11 cellular contexts compared by ENCODE assay signal in the genomic region with DNA sequence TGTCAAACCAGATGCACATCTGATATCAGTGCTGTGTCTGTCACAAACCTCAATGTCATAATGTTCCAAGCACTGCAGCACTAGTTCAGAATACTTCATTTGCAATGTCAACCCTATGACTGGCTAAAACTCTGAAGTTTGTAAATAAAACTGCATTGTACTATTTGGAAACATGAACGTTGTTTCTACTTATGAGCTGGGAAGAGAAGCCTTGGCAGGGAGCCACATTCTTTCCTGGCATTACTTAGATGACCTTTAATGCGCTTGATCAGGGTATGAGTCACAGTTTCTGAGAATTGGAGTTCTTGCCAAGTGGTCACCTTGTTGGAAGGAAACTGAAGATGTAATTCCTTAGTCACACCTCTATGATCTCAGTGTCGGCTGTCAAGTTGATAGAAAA.
DNase-seq lines count a peak whose midpoint lies in the region; TF ChIP-seq lines count a peak whose summit lies in the region.
"Had no signal": no experiment of that assay in that cellular context is flagged by ENCODE, and none has a peak within 500 bp of the region (broad histone marks: within the 10 kb centered on the region; RNA-seq: fewer than 3 reads in every experiment).

No MANE protein-coding gene starts in this region.

- no peak for TF ChIP-seq EP300 in stomach (IDR thresholded peaks at IDR 0.05)

- H3K27ac ChIP-seq in stomach = no peak overlapping the region

- no peaks in the 10 kb centered on the region for H3K36me3 Mint-ChIP-seq in CD14-positive monocyte

- no peaks in the 10 kb centered on the region for H3K36me3 ChIP-seq in stomach

- H3K4me3 ChIP-seq in fibroblast of the aortic adventitia (ENCODE audit: low read depth, low read length) = no peak overlapping the region
- H3K4me3 ChIP-seq in stomach = no peak overlapping the region

- no peaks in the 10 kb centered on the region for H3K27me3 Mint-ChIP-seq in CD14-positive monocyte (ENCODE audit: low read depth in 3 of 3)

- no peak overlapping the region for H3K4me3 Mint-ChIP-seq in CD14-positive monocyte
- H3K4me3 Mint-ChIP-seq: nephron progenitor cell had no signal

- H3K27ac Mint-ChIP-seq in CD14-positive monocyte = no peak overlapping the region
- H3K27ac Mint-ChIP-seq: nephron progenitor cell had no signal

- H3K4me1 Mint-ChIP-seq in CD14-positive monocyte = no peaks in the 10 kb centered on the region
- H3K4me1 Mint-ChIP-seq: nephron progenitor cell had no signal

- TF ChIP-seq CTCF in fibroblast of the aortic adventitia (IDR thresholded peaks at IDR 0.05; ENCODE audit: insufficient read depth, low read length) (no peak), stomach (IDR thresholded peaks at IDR 0.05) (no peak), CD14-positive monocyte (IDR thresholded peaks at IDR 0.05) (no peak)

- WGBS in stomach, 5 donors = 15 to 30% (median 26%) methylated on average over 3 of the region's 3 CpGs

- peaks cover 0 to 8% (median 3%) of the 10 kb centered on the region in 4 donors for H3K4me1 ChIP-seq in stomach

- intact Hi-C loops in stomach (cut with DNase I; ENCODE audit: low total_unique reads) (no loop called here), CD14-positive monocyte (cut with micrococcal nuclease) (no loop called here)

- DNase-seq in NCI-H510A treated with DMSO at 0.1 percent for 48 hours (lab: John Stamatoyannopoulos, UW) (peak; percentile 1), NCI-H510A (lab: John Stamatoyannopoulos, UW) (no peak), SHP77 treated with DMSO at 0.1 percent for 48 hours (lab: John Stamatoyannopoulos, UW) (peak; percentile 47), fibroblast of the aortic adventitia (ENCODE audit: low read depth) (peak; percentile 8), stomach (peak; percentile 71), CD14-positive monocyte (ENCODE audit: low spot score) (no peak), amniotic stem cell (lab: John Stamatoyannopoulos, UW) (no peak)
- DNase-seq in activated T-cell treated with anti-CD3 and anti-CD28 coated beads, Interleukin-2, amount 50 U/mL, for 1 hour = no peak
- DNase-seq: activated CD4-positive, alpha-beta T cell treated with anti-CD3 and anti-CD28 coated beads, Interleukin-2, amount 50 U/mL, for 48 hours; NCI-H187; nephron progenitor cell had no signal

- H3K9me3 Mint-ChIP-seq in CD14-positive monocyte = no peaks in the 10 kb centered on the region
- H3K9me3 Mint-ChIP-seq: nephron progenitor cell had no signal

- no peaks in the 10 kb centered on the region for H3K27me3 ChIP-seq in stomach

- H3K9me3 ChIP-seq in stomach = no peaks in the 10 kb centered on the region

- TF ChIP-seq POLR2A in stomach (IDR thresholded peaks at IDR 0.05) = no peak

Comparison
In these comparisons a context has a peak if more than half of its experiments do, and no peak if none do; other contexts are left out.
1. DNase-seq: peak in NCI-H510A treated with DMSO at 0.1 percent for 48 hours (single experiment), SHP77 treated with DMSO at 0.1 percent for 48 hours (single experiment), fibroblast of the aortic adventitia (single experiment) and stomach (single experiment); none in NCI-H510A (single experiment), CD14-positive monocyte (single experiment), amniotic stem cell (single experiment) and activated T-cell treated with anti-CD3 and anti-CD28 coated beads, Interleukin-2, amount 50 U/mL, for 1 hour (single experiment).